25 cellular contexts compared by ENCODE assay signal in the genomic region with DNA sequence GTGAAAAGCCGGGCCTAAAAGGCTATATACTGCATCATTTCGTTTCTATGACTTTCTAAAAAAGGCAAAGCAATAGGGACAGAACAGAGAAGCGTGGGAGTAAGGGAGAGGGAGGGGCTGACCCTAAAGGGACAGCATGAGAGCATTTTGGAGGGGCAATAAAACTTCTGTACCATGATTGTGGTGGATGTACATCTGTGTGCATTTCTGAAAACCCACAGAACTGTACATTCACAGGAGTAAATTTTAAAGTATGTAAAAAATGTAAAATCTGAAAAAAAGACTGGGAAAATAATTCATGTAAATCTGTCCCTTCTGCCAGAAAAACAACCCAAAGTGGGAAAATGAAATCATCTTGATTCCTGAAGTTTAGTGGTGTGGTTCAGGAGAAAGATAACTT.
DNase-seq lines count a peak whose midpoint lies in the region; ATAC-seq and TF ChIP-seq lines count a peak whose summit lies in the region.
"Had no signal": no experiment of that assay in that cellular context is flagged by ENCODE, and none has a peak within 500 bp of the region (broad histone marks: within the 10 kb centered on the region; RNA-seq: fewer than 3 reads in every experiment).

No MANE protein-coding gene starts in this region.

- CTCF ChIA-PET in RWPE1 (lab: Yijun Ruan, JAX): no interaction called here

- H3K9me3 ChIP-seq in sigmoid colon: no peaks in the 10 kb centered on the region
- H3K9me3 ChIP-seq: gastrocnemius medialis, right atrium auricular region, SJCRH30, thoracic aorta, uterus had no signal

- H3K4me2 ChIP-seq in KMS-11: no peak overlapping the region

- H3K79me2 ChIP-seq in KMS-11 (ENCODE audit: insufficient read depth, low read depth): no peaks in the 10 kb centered on the region
- H3K79me2 ChIP-seq: parathyroid adenoma had no signal

- ATAC-seq in HG02798 (IDR thresholded peaks at IDR 0.05; ENCODE audit: poor library complexity, unreplicated experiment): no peak
- ATAC-seq in GM19324 (IDR thresholded peaks at IDR 0.05; ENCODE audit: low FRiP score, unreplicated experiment): no peak
- ATAC-seq: gastrocnemius medialis; natural killer cell treated with Interleukin-12 subunit alpha and Interleukin-12 subunit beta and Interleukin-15 and Interleukin-18, amount 100 ng/mL, for 72 hours; Panc1; stimulated activated naive CD8-positive, alpha-beta T cell treated with anti-CD3 and anti-CD28 coated beads, Interleukin-15, Interleukin-2, amounts not matched to agents 100 U/mL and 50 U/mL, for 24 hours had no signal

- intact Hi-C loops in sigmoid colon (cut with DNase I): no loop called here

- no peaks in the 10 kb centered on the region for H3K27me3 ChIP-seq in KMS-11 (ENCODE audit: insufficient read depth, low read depth)
- no peaks in the 10 kb centered on the region for H3K27me3 ChIP-seq in sigmoid colon
- H3K27me3 ChIP-seq: gastrocnemius medialis, right atrium auricular region, SJCRH30, uterus had no signal

- H2AFZ ChIP-seq in KMS-11 (ENCODE audit: low read depth): 0 out of 2 replicates have a peak overlapping the region, but pooled peaks have one; percentile 16
- H2AFZ ChIP-seq: parathyroid adenoma had no signal

- no peak for TF ChIP-seq EP300 in sigmoid colon (IDR thresholded peaks at IDR 0.05)

- H3K36me3 ChIP-seq in KMS-11 (ENCODE audit: insufficient read depth) (no peaks in the 10 kb centered on the region), sigmoid colon (no peaks in the 10 kb centered on the region)
- H3K36me3 ChIP-seq: gastrocnemius medialis, right atrium auricular region, SJCRH30, thoracic aorta, uterus had no signal

- H3K4me3 ChIP-seq in AG10803 (ENCODE audit: low read length) (no peak overlapping the region), KMS-11 (IDR thresholded peaks at IDR 0.05; ENCODE audit: insufficient read depth, low read depth, low read length) (no peak overlapping the region), cardiac fibroblast (replicated peaks in 1 of 2; ENCODE audit: low read depth in 2 of 2, low read length in 2 of 2) (no peak overlapping the region), sigmoid colon (no peak overlapping the region)
- H3K4me3 ChIP-seq: gastrocnemius medialis, right atrium auricular region, SJCRH30, thoracic aorta, uterus had no signal

- 35 to 72% methylated on average over 3 of the region's 3 CpGs for WGBS in sigmoid colon, 2 donors

- H3K9ac ChIP-seq in KMS-11: no peak overlapping the region
- H3K9ac ChIP-seq: parathyroid adenoma had no signal

- H4K20me1 ChIP-seq in KMS-11 (ENCODE audit: insufficient read depth): no peaks in the 10 kb centered on the region

- TF ChIP-seq CTCF in AG10803 (conservative IDR thresholded peaks at IDR 0.05; ENCODE audit: low read length) (no peak), KMS-11 (conservative IDR thresholded peaks at IDR 0.05; ENCODE audit: low read depth, low read length) (no peak), cardiac fibroblast (IDR thresholded peaks at IDR 0.05; ENCODE audit: low read depth, low read length) (no peak), sigmoid colon (IDR thresholded peaks at IDR 0.05) (no peak), RWPE1 (conservative IDR thresholded peaks at IDR 0.05; ENCODE audit: low read depth) (no peak)

- TF ChIP-seq POLR2A in sigmoid colon (IDR thresholded peaks at IDR 0.05): no peak

- POLR2A ChIA-PET in RWPE1 (lab: Yijun Ruan, JAX; ENCODE audit: low non-redundant PET): no interaction called here

- DNase-seq in AG10803 (ENCODE audit: low read depth): peak; percentile 94
- peak; percentile 48 to 65 for DNase-seq in cardiac fibroblast (ENCODE audit: low read depth in 2 of 2)
- DNase-seq in hepatic stellate cell (ENCODE audit: low spot score): peak; percentile 26
- DNase-seq in sigmoid colon: no peak
- no peak for DNase-seq in RWPE1 (ENCODE audit: low spot score)
- DNase-seq: activated CD8-positive, alpha-beta memory T cell treated with anti-CD3 and anti-CD28 coated beads for 24 hours; activated gamma-delta T cell treated with Interleukin-2 at 50 U/mL for 16 hours; activated T-cell treated with anti-CD3 and anti-CD28 coated beads, Interleukin-2, amount 50 U/mL, for 24 hours; amygdala; central memory CD4-positive, alpha-beta T cell; gastrocnemius medialis; islet precursor cell; KG1; NCI-H510A treated with DMSO at 0.1 percent for 48 hours; SJCRH30; stimulated activated naive CD8-positive, alpha-beta T cell treated with anti-CD3 and anti-CD28 coated beads, Interleukin-15, Interleukin-2, amounts not matched to agents 100 U/mL and 50 U/mL, for 24 hours; uterus had no signal

- H3K4me1 ChIP-seq in KMS-11 (ENCODE audit: low read depth, poor library complexity, severe bottlenecking): no peaks in the 10 kb centered on the region
- H3K4me1 ChIP-seq in sigmoid colon: no peaks in the 10 kb centered on the region
- H3K4me1 ChIP-seq: gastrocnemius medialis, parathyroid adenoma, right atrium auricular region, SJCRH30, uterus had no signal

- no peak overlapping the region for H3K27ac ChIP-seq in KMS-11
- no peak overlapping the region for H3K27ac ChIP-seq in sigmoid colon
- no peak overlapping the region for H3K27ac ChIP-seq in RWPE1
- H3K27ac ChIP-seq: gastrocnemius medialis, parathyroid adenoma, right atrium auricular region, SJCRH30, thoracic aorta, uterus had no signal

Comparison
In these comparisons a context has a peak if more than half of its experiments do, and no peak if none do; other contexts are left out.
1. DNase-seq: peak in AG10803 (single experiment), cardiac fibroblast (2 of 2) and hepatic stellate cell (single experiment); none in sigmoid colon (single experiment) and RWPE1 (single experiment).